8 cellular contexts compared by ENCODE assay signal in the genomic region with DNA sequence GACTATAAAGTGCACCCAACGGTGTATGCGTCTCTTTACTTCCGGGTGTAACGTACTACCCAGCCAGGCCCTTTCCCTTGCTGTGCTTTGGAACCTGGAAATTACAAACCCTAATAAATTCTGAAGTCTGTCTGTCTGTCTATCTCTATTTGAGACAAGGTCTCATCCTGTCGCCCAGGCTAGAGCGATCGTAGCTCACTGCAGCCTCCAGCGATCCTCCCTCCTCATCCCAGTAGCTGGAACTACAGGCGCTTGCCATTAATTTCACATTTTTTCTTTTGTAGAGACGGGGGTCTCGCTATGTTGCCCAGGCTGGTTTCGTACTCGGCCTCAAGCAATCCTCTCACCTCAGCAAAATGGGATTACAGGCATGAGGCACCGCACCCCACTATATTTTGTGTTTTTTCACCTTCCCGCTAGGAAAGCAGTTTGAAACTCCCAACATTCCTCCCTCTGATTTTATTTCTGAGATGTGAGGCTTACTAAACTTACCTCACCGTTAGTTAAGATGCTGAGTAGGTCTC. TPM values are rescaled to one million over a fixed set of nuclear protein-coding genes. Genes with fewer than 3 reads are reported as not detected.
DNase-seq lines count a peak whose midpoint lies in the region; ATAC-seq and TF ChIP-seq lines count a peak whose summit lies in the region.

No MANE protein-coding gene starts in this region.

- peak overlapping the region; percentile 95 to 100 (median 98) for H3K4me3 Mint-ChIP-seq in naive B cell

- H3K9me3 Mint-ChIP-seq in naive B cell: peaks cover 0 to 1% (median 0%) of the 10 kb centered on the region in 7 donors

- H3K27me3 ChIP-seq in H7 (ENCODE audit: control insufficient read depth, insufficient read depth, low read length): no peaks in the 10 kb centered on the region
- peaks cover 5% of the 10 kb centered on the region for H3K27me3 ChIP-seq in ectodermal cell (ENCODE audit: control insufficient read depth, insufficient read depth, low read length, poor library complexity, severe bottlenecking)

- TF ChIP-seq POLR2A in NB4 (IDR thresholded peaks at IDR 0.05; ENCODE audit: extremely low read depth, insufficient read length): no peak

- peaks cover 10% of the 10 kb centered on the region for H3K36me3 ChIP-seq in H7 (replicated peaks; ENCODE audit: control insufficient read depth, insufficient read depth, low read length)
- H3K36me3 ChIP-seq in ectodermal cell (ENCODE audit: control insufficient read depth, insufficient read depth, low read length): peaks cover 4% of the 10 kb centered on the region

- 40 to 42% methylated on average over 16 of the region's 16 CpGs for WGBS in ectodermal cell, 2 experiments

- peak overlapping the region; percentile 95 for H3K4me3 ChIP-seq in H7 (ENCODE audit: insufficient read depth, low read depth, low read length)
- H3K4me3 ChIP-seq in NB4 (ENCODE audit: low read depth, low read length): peak overlapping the region; percentile 86
- H3K4me3 ChIP-seq in ectodermal cell (ENCODE audit: insufficient read depth, low read depth, low read length): peak overlapping the region; percentile 85

- peak overlapping the region; percentile 96 to 100 (median 99) for H3K27ac Mint-ChIP-seq in naive B cell

- no peak for TF ChIP-seq CTCF in NB4 (IDR thresholded peaks at IDR 0.05; ENCODE audit: low read depth, low read length)

- peaks cover 6 to 21% (median 7%) of the 10 kb centered on the region in 3 donors for H3K27me3 Mint-ChIP-seq in naive B cell

- ATAC-seq in GM18499 (IDR thresholded peaks at IDR 0.05; ENCODE audit: insufficient read depth, unreplicated experiment) (peak; percentile 23), naive B cell (ENCODE audit: low read depth in 2 of 2) (no peak)

- peaks cover 16% of the 10 kb centered on the region in 2 donors for H3K36me3 Mint-ChIP-seq in naive B cell

- peaks cover 28 to 36% (median 36%) of the 10 kb centered on the region in 3 donors for H3K4me1 Mint-ChIP-seq in naive B cell

- H3K4me1 ChIP-seq in ectodermal cell (ENCODE audit: control insufficient read depth, insufficient read depth, low read length): peaks cover 8% of the 10 kb centered on the region

- no peak for DNase-seq in H7
- no peak for DNase-seq in NB4 (ENCODE audit: low read depth)
- DNase-seq in naive B cell: no peak
- DNase-seq in C1 segment of cervical spinal cord (lab: John Stamatoyannopoulos, UW): no peak
- DNase-seq in 8988T: no peak
- no peak for DNase-seq in NCI-H524 treated with DMSO at 0.1 percent for 48 hours (lab: John Stamatoyannopoulos, UW)

- H3K27ac ChIP-seq in ectodermal cell (ENCODE audit: insufficient read depth, low read depth, low read length, poor library complexity, severe bottlenecking): peak overlapping the region; percentile 91

- no peaks in the 10 kb centered on the region for H3K9me3 ChIP-seq in ectodermal cell (ENCODE audit: control insufficient read depth, low read length)

RNA-seq across cellular contexts. Expression of a gene that starts 0.5 kb away (rescaled TPM):
- total RNA-seq in H7 (2014; rRNA removed; shearing (Covaris generic)): 10.7 and 15.8 TPM in 2 replicates
- 17.2 TPM for polyA plus RNA-seq in ectodermal cell (2013, experiment 1 of 4)
- 19.3 TPM for polyA plus RNA-seq in ectodermal cell (2013, experiment 2 of 4)
- 15.7 TPM for polyA plus RNA-seq in ectodermal cell (2013, experiment 3 of 4)
- 16.6 TPM for polyA plus RNA-seq in ectodermal cell (2013, experiment 4 of 4)
- polyA plus RNA-seq in naive B cell (ENCODE audit: low read depth in 6 of 6): 10 to 100 TPM; 37.7 to 60.9 (median 45.1) TPM

RNA-seq across cellular contexts. Expression of a gene that starts 31.3 kb away (rescaled TPM):
- total RNA-seq in H7 (2014; rRNA removed; shearing (Covaris generic)): 28.4 and 36.5 TPM in 2 replicates
- polyA plus RNA-seq in ectodermal cell (2013, experiment 1 of 4): 34.3 TPM
- 29.3 TPM for polyA plus RNA-seq in ectodermal cell (2013, experiment 2 of 4)
- 32.6 TPM for polyA plus RNA-seq in ectodermal cell (2013, experiment 3 of 4)
- polyA plus RNA-seq in ectodermal cell (2013, experiment 4 of 4): 34.3 TPM
- polyA plus RNA-seq in naive B cell (ENCODE audit: low read depth in 6 of 6): 1 to 10 TPM; 3.5 to 6.0 (median 4.2) TPM
